30 cellular contexts compared by ENCODE assay signal in genomic region chr2:240551809-240552208, GRCh38. TPM values are rescaled to one million over a fixed set of nuclear protein-coding genes. Genes with fewer than 3 reads are reported as not detected.
DNase-seq lines count a peak whose midpoint lies in the region; ATAC-seq and TF ChIP-seq lines count a peak whose summit lies in the region.
"Had no signal": no experiment of that assay in that cellular context is flagged by ENCODE, and none has a peak within 500 bp of the region (broad histone marks: within the 10 kb centered on the region; RNA-seq: fewer than 3 reads in every experiment).

No MANE protein-coding gene starts in this region.

- peak; percentile 17 for DNase-seq in activated CD4-positive, alpha-beta T cell treated with anti-CD3 and anti-CD28 coated beads, Interleukin-2, amount 10 ng/mL, durations not matched to agents 24 days and 14 days
- DNase-seq in activated CD4-positive, alpha-beta T cell treated with anti-CD3 and anti-CD28 coated beads, Interleukin-2, amount 50 U/mL, for 4 hours = no peak
- DNase-seq in GM12865 (ENCODE audit: low read depth) = peak; percentile 37
- DNase-seq in prostate gland (ENCODE audit: low spot score) = peak; percentile 1
- no peak for DNase-seq in CD8-positive, alpha-beta memory T cell
- no peak for DNase-seq in activated gamma-delta T cell (lab: John Stamatoyannopoulos, UW)
- DNase-seq: 8988T; activated effector memory CD4-positive, alpha-beta T cell treated with Interleukin-2 at 50 U/mL for 16 hours; CD4-positive, alpha-beta T cell; central memory CD4-positive, alpha-beta T cell; DMS 273 treated with DMSO at 0.1 percent for 48 hours; EL; endodermal cell; glutamatergic neuron; Karpas-422; midbrain; naive thymus-derived CD8-positive, alpha-beta T cell; NCI-H1417 treated with DMSO at 0.1 percent for 48 hours; NCI-H2081 treated with DMSO at 0.1 percent for 48 hours; NCI-H2227 treated with DMSO at 0.1 percent for 48 hours; NCI-H526; PC-9; SK-N-SH; stimulated activated naive CD4-positive, alpha-beta T cell had no signal

- no peak for ATAC-seq in GM21447 (IDR thresholded peaks at IDR 0.05; ENCODE audit: unreplicated experiment)
- ATAC-seq: activated CD4-positive, CD25-positive, alpha-beta regulatory T cell treated with anti-CD3 and anti-CD28 coated beads, Interleukin-2, amount 50 U/mL, for 24 hours; HCT116; naive thymus-derived CD8-positive, alpha-beta T cell; Right ventricle myocardium inferior had no signal

- 0% methylated on average over 1 of the region's 1 CpG for WGBS in prostate gland

- peak overlapping the region; percentile 48 for H3K27ac Mint-ChIP-seq in activated CD4-positive, alpha-beta T cell treated with anti-CD3 and anti-CD28 coated beads, Interleukin-2, amount 10 ng/mL, durations not matched to agents 24 days and 14 days
- H3K27ac Mint-ChIP-seq in dendritic cell treated with granulocyte-macrophage colony-stimulating factor and Interleukin-4, amounts not matched to agents 40 ng/mL and 50 ng/mL, for 4 days = peak overlapping the region; percentile 75
- H3K27ac Mint-ChIP-seq in CD8-positive, alpha-beta memory T cell = peak overlapping the region in 2 of 8 donors; percentile 17 to 32
- H3K27ac Mint-ChIP-seq: CD4-positive, alpha-beta T cell; endodermal cell; T-helper 1 cell treated with Interleukin-12 subunit alpha and Interleukin-12 subunit beta and Interleukin-4 antibody, amounts not matched to agents 30 μg/mL and 1 μg/mL, for 36 hours had no signal

- TF ChIP-seq POLR2A in prostate gland (IDR thresholded peaks at IDR 0.05) = no peak

- CTCF ChIA-PET in CD8-positive, alpha-beta memory T cell (lab: Charles Lee) = interaction anchor here (0.9 to 1.7 kb wide), 2 partner anchors 14 to 38 kb away, joined by 3 to 6 read pairs; no protein-coding TSS in a partner anchor

- H3K36me3 ChIP-seq in prostate gland = no peaks in the 10 kb centered on the region
- peaks cover 14% of the 10 kb centered on the region for H3K36me3 ChIP-seq in CD8-positive, alpha-beta memory T cell (ENCODE audit: insufficient read depth, low read length)

- no peak overlapping the region for H3K27ac ChIP-seq in prostate gland
- no peak overlapping the region for H3K27ac ChIP-seq in CD8-positive, alpha-beta memory T cell (ENCODE audit: low read depth, low read length)
- H3K27ac ChIP-seq: PC-9 had no signal

- TF ChIP-seq CTCF in GM12865 (IDR thresholded peaks at IDR 0.05; ENCODE audit: insufficient read depth, low read depth, low read length, missing control alignments) (no peak), prostate gland (IDR thresholded peaks at IDR 0.05) (no peak)

- H3K27me3 Mint-ChIP-seq in activated CD4-positive, alpha-beta T cell treated with anti-CD3 and anti-CD28 coated beads, Interleukin-2, amount 10 ng/mL, durations not matched to agents 24 days and 14 days = no peaks in the 10 kb centered on the region
- H3K27me3 Mint-ChIP-seq in dendritic cell treated with granulocyte-macrophage colony-stimulating factor and Interleukin-4, amounts not matched to agents 40 ng/mL and 50 ng/mL, for 4 days = no peaks in the 10 kb centered on the region
- no peaks in the 10 kb centered on the region for H3K27me3 Mint-ChIP-seq in CD8-positive, alpha-beta memory T cell
- H3K27me3 Mint-ChIP-seq: CD4-positive, alpha-beta T cell; naive thymus-derived CD8-positive, alpha-beta T cell had no signal

- H3K36me3 Mint-ChIP-seq in activated CD4-positive, alpha-beta T cell treated with anti-CD3 and anti-CD28 coated beads, Interleukin-2, amount 10 ng/mL, durations not matched to agents 24 days and 14 days (ENCODE audit: low read depth) = peaks cover 49% of the 10 kb centered on the region
- peaks cover 76% of the 10 kb centered on the region for H3K36me3 Mint-ChIP-seq in dendritic cell treated with granulocyte-macrophage colony-stimulating factor and Interleukin-4, amounts not matched to agents 40 ng/mL and 50 ng/mL, for 4 days (ENCODE audit: low read depth)
- H3K36me3 Mint-ChIP-seq in CD8-positive, alpha-beta memory T cell = peaks cover 7 to 53% (median 14%) of the 10 kb centered on the region in 3 donors

- no peak overlapping the region for H3K4me3 ChIP-seq in GM12865 (ENCODE audit: low read depth, low read length)
- H3K4me3 ChIP-seq in prostate gland = no peak overlapping the region
- no peak overlapping the region for H3K4me3 ChIP-seq in CD8-positive, alpha-beta memory T cell (ENCODE audit: low read length)
- H3K4me3 ChIP-seq: PC-9 had no signal

- H3K4me1 ChIP-seq in prostate gland (replicated peaks) = no peaks in the 10 kb centered on the region
- peaks cover under 1% of the 10 kb centered on the region for H3K4me1 ChIP-seq in CD8-positive, alpha-beta memory T cell (ENCODE audit: insufficient read depth, low read length)

- H3K4me3 Mint-ChIP-seq in activated CD4-positive, alpha-beta T cell treated with anti-CD3 and anti-CD28 coated beads, Interleukin-2, amount 10 ng/mL, durations not matched to agents 24 days and 14 days = no peak overlapping the region
- H3K4me3 Mint-ChIP-seq in dendritic cell treated with granulocyte-macrophage colony-stimulating factor and Interleukin-4, amounts not matched to agents 40 ng/mL and 50 ng/mL, for 4 days = no peak overlapping the region
- no peak overlapping the region for H3K4me3 Mint-ChIP-seq in CD8-positive, alpha-beta memory T cell
- H3K4me3 Mint-ChIP-seq: CD4-positive, alpha-beta T cell; endodermal cell; naive thymus-derived CD8-positive, alpha-beta T cell; T-helper 1 cell treated with Interleukin-12 subunit alpha and Interleukin-12 subunit beta and Interleukin-4 antibody, amounts not matched to agents 30 μg/mL and 1 μg/mL, for 36 hours had no signal

- peaks cover 7% of the 10 kb centered on the region for H3K4me1 Mint-ChIP-seq in activated CD4-positive, alpha-beta T cell treated with anti-CD3 and anti-CD28 coated beads, Interleukin-2, amount 10 ng/mL, durations not matched to agents 24 days and 14 days
- peaks cover 29% of the 10 kb centered on the region for H3K4me1 Mint-ChIP-seq in dendritic cell treated with granulocyte-macrophage colony-stimulating factor and Interleukin-4, amounts not matched to agents 40 ng/mL and 50 ng/mL, for 4 days (ENCODE audit: low read depth)
- peaks cover 12 to 31% (median 19%) of the 10 kb centered on the region in 3 donors for H3K4me1 Mint-ChIP-seq in CD8-positive, alpha-beta memory T cell
- H3K4me1 Mint-ChIP-seq: endodermal cell had no signal

- H3K9me3 ChIP-seq in prostate gland = no peaks in the 10 kb centered on the region
- H3K9me3 ChIP-seq in CD8-positive, alpha-beta memory T cell (ENCODE audit: low read length) = no peaks in the 10 kb centered on the region
- H3K9me3 ChIP-seq: SK-N-SH had no signal

- POLR2A ChIA-PET in CD8-positive, alpha-beta memory T cell (lab: Charles Lee) = interaction anchor here (1.0 kb wide), 1 partner anchor 14 kb away, joined by 3 read pairs; no protein-coding TSS in a partner anchor

- intact Hi-C loops in activated CD4-positive, alpha-beta T cell treated with anti-CD3 and anti-CD28 coated beads, Interleukin-2, amount 10 ng/mL, durations not matched to agents 24 days and 14 days (cut with micrococcal nuclease) = no loop called here
- intact Hi-C loops in dendritic cell treated with granulocyte-macrophage colony-stimulating factor and Interleukin-4, amounts not matched to agents 40 ng/mL and 50 ng/mL, for 4 days (cut with micrococcal nuclease) = no loop called here
- intact Hi-C loops in prostate gland (cut with DNase I) = no loop called here

- peaks cover 7% of the 10 kb centered on the region for H3K9me3 Mint-ChIP-seq in activated CD4-positive, alpha-beta T cell treated with anti-CD3 and anti-CD28 coated beads, Interleukin-2, amount 10 ng/mL, durations not matched to agents 24 days and 14 days
- no peaks in the 10 kb centered on the region for H3K9me3 Mint-ChIP-seq in dendritic cell treated with granulocyte-macrophage colony-stimulating factor and Interleukin-4, amounts not matched to agents 40 ng/mL and 50 ng/mL, for 4 days
- H3K9me3 Mint-ChIP-seq in CD8-positive, alpha-beta memory T cell = no peaks in the 10 kb centered on the region
- H3K9me3 Mint-ChIP-seq: CD4-positive, alpha-beta T cell had no signal

- no peaks in the 10 kb centered on the region for H3K27me3 ChIP-seq in prostate gland (replicated peaks; ENCODE audit: insufficient read depth)
- no peaks in the 10 kb centered on the region for H3K27me3 ChIP-seq in CD8-positive, alpha-beta memory T cell (ENCODE audit: insufficient read depth, low read length, poor library complexity, severe bottlenecking)

RNA-seq across cellular contexts. Expression of gene ANKMY1, which starts 6.0 kb away (rescaled TPM):
- 24.8 and 26.7 TPM in 2 replicates for total RNA-seq in activated CD4-positive, alpha-beta T cell treated with anti-CD3 and anti-CD28 coated beads, Interleukin-2, amount 10 ng/mL, durations not matched to agents 24 days and 14 days
- total RNA-seq in prostate gland = 10 to 100 TPM; 22.7 to 31.4 TPM
- 10 to 100 TPM; 22.4 to 27.9 TPM for total RNA-seq in CD8-positive, alpha-beta memory T cell
- polyA plus RNA-seq in CD8-positive, alpha-beta memory T cell = 15.8 TPM

RNA-seq across cellular contexts. Expression of gene DUSP28, which starts 8.3 kb away (rescaled TPM):
- 6.3 and 7.9 TPM in 2 replicates for total RNA-seq in activated CD4-positive, alpha-beta T cell treated with anti-CD3 and anti-CD28 coated beads, Interleukin-2, amount 10 ng/mL, durations not matched to agents 24 days and 14 days
- 10 to 100 TPM; 18.4 to 18.6 TPM for total RNA-seq in prostate gland
- 1 to 10 TPM; 7.0 TPM for total RNA-seq in CD8-positive, alpha-beta memory T cell
- 22.0 TPM for polyA plus RNA-seq in CD8-positive, alpha-beta memory T cell

RNA-seq across cellular contexts. Expression of gene RNPEPL1, which starts 16.5 kb away (rescaled TPM):
- total RNA-seq in activated CD4-positive, alpha-beta T cell treated with anti-CD3 and anti-CD28 coated beads, Interleukin-2, amount 10 ng/mL, durations not matched to agents 24 days and 14 days = 59.1 and 60.7 TPM in 2 replicates
- total RNA-seq in prostate gland = 10 to 100 TPM; 36.9 to 94.7 TPM
- total RNA-seq in CD8-positive, alpha-beta memory T cell = 10 to 100 TPM; 55.6 to 61.1 TPM
- 101 TPM for polyA plus RNA-seq in CD8-positive, alpha-beta memory T cell

RNA-seq across cellular contexts. Expression of gene CAPN10, which starts 34.7 kb away (rescaled TPM):
- total RNA-seq in activated CD4-positive, alpha-beta T cell treated with anti-CD3 and anti-CD28 coated beads, Interleukin-2, amount 10 ng/mL, durations not matched to agents 24 days and 14 days = 48.4 and 51.9 TPM in 2 replicates
- total RNA-seq in prostate gland = 10 to 100 TPM; 25.5 to 68.4 TPM
- total RNA-seq in CD8-positive, alpha-beta memory T cell = 10 to 100 TPM; 36.1 to 40.5 TPM
- 19.5 TPM for polyA plus RNA-seq in CD8-positive, alpha-beta memory T cell

Comparison
In these comparisons a context has a peak if more than half of its experiments do, and no peak if none do; other contexts are left out.
1. DNase-seq: peak in activated CD4-positive, alpha-beta T cell treated with anti-CD3 and anti-CD28 coated beads, Interleukin-2, amount 10 ng/mL, durations not matched to agents 24 days and 14 days (single experiment), GM12865 (single experiment) and prostate gland (single experiment); none in activated CD4-positive, alpha-beta T cell treated with anti-CD3 and anti-CD28 coated beads, Interleukin-2, amount 50 U/mL, for 4 hours (0 of 2), CD8-positive, alpha-beta memory T cell (0 of 5) and activated gamma-delta T cell (single experiment).